Comparison of ENCODE assay signal across 8 cellular contexts in the genomic region with DNA sequence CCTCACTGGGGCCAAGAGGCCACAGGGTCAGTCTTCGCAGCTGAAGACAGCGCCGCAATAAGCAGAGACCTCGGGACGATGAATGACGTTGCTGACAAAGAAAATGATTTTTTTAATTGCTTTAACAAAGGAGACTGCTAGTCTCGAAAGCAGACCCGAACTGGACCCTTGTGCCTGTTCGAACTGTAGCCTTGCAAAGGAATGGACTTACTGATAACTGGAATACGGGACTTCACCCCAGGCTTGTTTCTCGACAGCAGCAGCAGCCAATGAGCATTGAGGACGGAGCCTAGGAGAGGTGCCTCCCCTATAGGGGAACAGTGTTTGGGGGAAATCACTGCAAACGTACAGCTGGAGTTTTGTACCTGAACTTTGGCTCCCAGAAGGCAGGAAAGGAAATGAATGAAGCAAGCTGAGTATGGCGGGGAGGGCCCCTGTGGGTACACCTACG. TPM values are rescaled to one million over a fixed set of nuclear protein-coding genes. Genes with fewer than 3 reads are reported as not detected.
DNase-seq lines count a peak whose midpoint lies in the region; ATAC-seq, FAIRE-seq and TF ChIP-seq lines count a peak whose summit lies in the region.

No MANE protein-coding gene starts in this region.

- H3K36me3 ChIP-seq in ES-I3 (ENCODE audit: insufficient read depth, low read length) (no peaks in the 10 kb centered on the region), MG63 (peaks cover 13% of the 10 kb centered on the region), bronchial epithelial cell (ENCODE audit: control insufficient read depth, insufficient read depth, low read length) (peaks cover 2% of the 10 kb centered on the region), HepG2 (replicated peaks in 1 of 2; ENCODE audit: control insufficient read depth in 1 of 2, insufficient read depth in 2 of 2, low read length in 2 of 2) (peaks cover 0 to 6% of the 10 kb centered on the region in 2 experiments; a peak in 3 of 5 replicates), suprapubic skin (no peaks in the 10 kb centered on the region)

- no peak for DNase-seq in MG63
- peak; percentile 15 for DNase-seq in bronchial epithelial cell (ENCODE audit: low read depth)
- peak; percentile 94 for DNase-seq in HepG2 (ENCODE audit: low spot score)
- DNase-seq in suprapubic skin (ENCODE audit: low spot score in 2 of 2): no peak
- DNase-seq in activated effector memory CD4-positive, alpha-beta T cell treated with Interleukin-2 at 50 U/mL for 16 hours: no peak
- DNase-seq in NK-92 treated with Interleukin-12 subunit alpha and Interleukin-12 subunit beta, amount 100 ng/mL, for 24 hours (lab: John Stamatoyannopoulos, UW): no peak

- H3K27me3 ChIP-seq in MG63: no peaks in the 10 kb centered on the region
- no peaks in the 10 kb centered on the region for H3K27me3 ChIP-seq in bronchial epithelial cell (ENCODE audit: control insufficient read depth, insufficient read depth, low read length)
- no peaks in the 10 kb centered on the region for H3K27me3 ChIP-seq in HepG2 (ENCODE audit: control insufficient read depth in 1 of 2, insufficient read depth in 2 of 2, low read length in 2 of 2)
- no peaks in the 10 kb centered on the region for H3K27me3 ChIP-seq in suprapubic skin

- BruUV-seq in HepG2 (replicated peaks; lab: Mats Ljungman, UMichigan): TSS peak; percentile 87

- FAIRE-seq in bronchial epithelial cell (lab: Jason Lieb, UNC) (no peak), HepG2 (lab: Jason Lieb, UNC) (peak; percentile 98)

- peak; percentile 95 to 98 for TF ChIP-seq POLR2A in HepG2 (IDR thresholded peaks at IDR 0.05; ENCODE audit: insufficient read depth in 1 of 2, low read depth in 2 of 2, low read length in 2 of 2)
- TF ChIP-seq POLR2A in suprapubic skin (IDR thresholded peaks at IDR 0.05): no peak

- intact Hi-C loops in HepG2 (cut with micrococcal nuclease; ENCODE audit: unreplicated experiment): loop anchor here (1.0 to 5.0 kb wide), 2 partner anchors 54 to 70 kb away; no protein-coding TSS in a partner anchor

- peak overlapping the region; percentile 73 for H3K9ac ChIP-seq in ES-I3 (ENCODE audit: low read depth, low read length)
- peak overlapping the region; percentile 88 for H3K9ac ChIP-seq in HepG2 (ENCODE audit: insufficient read depth, low read depth, low read length)

- in situ Hi-C loops in HepG2 (cut with HindIII; ENCODE audit: extremely low pct_ligation_motif_present, low pct_unique_long_range_greater_than_20kb): loop anchor here (5.0 kb wide), 1 partner anchor 55 kb away; a partner anchor contains a TSS

- peaks cover 26% of the 10 kb centered on the region for H3K79me2 ChIP-seq in HepG2 (ENCODE audit: insufficient read depth, low read length)

- H2AFZ ChIP-seq in HepG2 (ENCODE audit: low read length): no peak overlapping the region

- 0 out of 2 replicates have a peak, but pooled peaks have one; percentile 9 for TF ChIP-seq RAD21 in HepG2 (CRISPR knock-in tag; IDR thresholded peaks at IDR 0.05)

- peak overlapping the region; percentile 92 for H3K4me2 ChIP-seq in HepG2 (ENCODE audit: low read depth, low read length)

- TF ChIP-seq CTCF in bronchial epithelial cell (IDR thresholded peaks at IDR 0.05; ENCODE audit: insufficient read depth, low read length, severe bottlenecking): no peak
- no peak for TF ChIP-seq CTCF in HepG2 (CRISPR knock-in tag; IDR thresholded peaks at IDR 0.05)
- TF ChIP-seq CTCF in suprapubic skin (IDR thresholded peaks at IDR 0.05): no peak

- under 1% methylated on average over 15 of the region's 15 CpGs for WGBS in HepG2 (ENCODE audit: low lambda C conversion rate)
- 18% methylated on average over 15 of the region's 15 CpGs for WGBS in suprapubic skin

- H3K27ac ChIP-seq in HepG2 (ENCODE audit: extremely low read length, insufficient read depth, low read length): peak overlapping the region; percentile 84
- H3K27ac ChIP-seq in suprapubic skin: peak overlapping the region; percentile 93

- TF ChIP-seq EP300 in HepG2 (IDR thresholded peaks at IDR 0.05; ENCODE audit: low read depth in 2 of 2, low read length in 2 of 2): peak; percentile 49 to 66; a peak in 2 of 4 replicates
- TF ChIP-seq EP300 in HepG2 (CRISPR knock-in tag; IDR thresholded peaks at IDR 0.05; ENCODE audit: borderline replicate concordance): peak; percentile 33; the same call in 1 of the 2 replicates
- no peak for TF ChIP-seq EP300 in suprapubic skin (IDR thresholded peaks at IDR 0.05)

- H4K20me1 ChIP-seq in HepG2 (ENCODE audit: insufficient read depth, low read length): peaks cover 25% of the 10 kb centered on the region

- H3K4me1 ChIP-seq in ES-I3 (ENCODE audit: insufficient read depth, low read length): peaks cover 8% of the 10 kb centered on the region; the same call in 1 of the 2 replicates
- peaks cover 53% of the 10 kb centered on the region for H3K4me1 ChIP-seq in HepG2 (ENCODE audit: insufficient read depth, low read length)
- peaks cover 43% of the 10 kb centered on the region for H3K4me1 ChIP-seq in suprapubic skin

- CTCF ChIA-PET in HepG2 (lab: Yijun Ruan, JAX; ENCODE audit: low intra/inter-chr PET ratio, low total read pairs): interaction anchor here (1.4 kb wide), 1 partner anchor 70 kb away, joined by 3 read pairs; no protein-coding TSS in a partner anchor

- no peaks in the 10 kb centered on the region for H3K9me3 ChIP-seq in ES-I3 (ENCODE audit: control insufficient read depth, insufficient read depth, low read length)
- peaks cover 6% of the 10 kb centered on the region; the same call in 1 of the 2 replicates for H3K9me3 ChIP-seq in MG63
- no peaks in the 10 kb centered on the region for H3K9me3 ChIP-seq in HepG2 (ENCODE audit: low read length)
- no peaks in the 10 kb centered on the region for H3K9me3 ChIP-seq in suprapubic skin

- POLR2A ChIA-PET in HepG2 (lab: Yijun Ruan, JAX): interaction anchor here (0.6 to 6.2 kb wide), 36 partner anchors 18 to 1672 kb away, joined by 3 to 260 read pairs (median 5); a partner anchor contains a TSS

- H3K4me3 ChIP-seq in MG63: peak overlapping the region; percentile 62
- H3K4me3 ChIP-seq in bronchial epithelial cell (ENCODE audit: low read depth, low read length): peak overlapping the region; percentile 59
- peak overlapping the region; percentile 60 to 81 (median 65) for H3K4me3 ChIP-seq in HepG2 (replicated peaks in 1 of 3; ENCODE audit: insufficient read depth in 1 of 3, low read depth in 2 of 3, low read length in 3 of 3)
- peak overlapping the region; percentile 71 for H3K4me3 ChIP-seq in suprapubic skin

- ATAC-seq in HepG2: peak; percentile 78
- no peak for ATAC-seq in HG02588 (IDR thresholded peaks at IDR 0.05; ENCODE audit: unreplicated experiment)

RNA-seq across cellular contexts. Expression of a gene that starts 1.3 kb away (rescaled TPM):
- total RNA-seq in MG63 (2014; rRNA removed; shearing (Covaris generic); ENCODE audit: low replicate concordance): 3.6 and 5.7 TPM in 2 replicates
- 3.2 and 5.2 TPM in 2 replicates for total RNA-seq in bronchial epithelial cell
- 12.0 and 12.2 TPM in 2 replicates for total RNA-seq in HepG2 (2016; rRNA removed; fragmentation: Illumina TruSeq; extraction: Trizol)
- 13.2 and 13.9 TPM in 2 replicates for total RNA-seq in HepG2 (2016; cell fraction: cytosol; rRNA removed; fragmentation: Illumina TruSeq; extraction: Trizol; ENCODE audit: low read depth)
- 10.5 and 10.7 TPM in 2 replicates for total RNA-seq in HepG2 (2016; cell fraction: insoluble cytoplasmic fraction; rRNA removed; fragmentation: Illumina TruSeq; extraction: Trizol)
- total RNA-seq in HepG2 (2016; cell fraction: membrane; rRNA removed; fragmentation: Illumina TruSeq; extraction: Trizol): 14.0 and 18.0 TPM in 2 replicates
- 14.1 and 16.1 TPM in 2 replicates for total RNA-seq in HepG2 (2016; cell fraction: nucleus; rRNA removed; fragmentation: Illumina TruSeq; extraction: Trizol)
- polyA plus RNA-seq in HepG2 (2011; rRNA removed): 5.9 and 6.6 TPM in 2 replicates
- 5.5 and 6.6 TPM in 2 replicates for polyA plus RNA-seq in HepG2 (2011; cell fraction: cytosol; rRNA removed)
- polyA plus RNA-seq in HepG2 (2011; cell fraction: nucleus; rRNA removed): 27.0 and 32.1 TPM in 2 replicates
- 18.4 and 21.6 TPM in 2 replicates for polyA plus RNA-seq in HepG2 (2012)
- polyA plus RNA-seq in HepG2 (2016; cell fraction: cytosol; fragmentation: Illumina TruSeq; extraction: Trizol; ENCODE audit: low read depth): 2.0 and 2.2 TPM in 2 replicates
- polyA plus RNA-seq in HepG2 (2016; cell fraction: insoluble cytoplasmic fraction; fragmentation: Illumina TruSeq; extraction: Trizol; ENCODE audit: low read depth): 19.2 and 31.8 TPM in 2 replicates
- polyA plus RNA-seq in HepG2 (2016; cell fraction: membrane; fragmentation: Illumina TruSeq; extraction: Trizol; ENCODE audit: low read depth): 8.0 and 10.2 TPM in 2 replicates
- polyA plus RNA-seq in HepG2 (2016; cell fraction: nucleus; fragmentation: Illumina TruSeq; extraction: Trizol; ENCODE audit: insufficient read depth, low read depth): 44.2 and 48.9 TPM in 2 replicates
- 9.9 and 36.8 TPM in 2 replicates for polyA minus RNA-seq in HepG2 (2011; rRNA and poly(A)+ RNA removed; ENCODE audit: low replicate concordance)
- 21.1 and 21.8 TPM in 2 replicates for polyA minus RNA-seq in HepG2 (2011; cell fraction: cytosol; rRNA and poly(A)+ RNA removed)
- 21.1 and 25.4 TPM in 2 replicates for polyA minus RNA-seq in HepG2 (2011; cell fraction: nucleus; rRNA and poly(A)+ RNA removed)
- 10 to 100 TPM; 18.0 to 31.8 (median 25.8) TPM for total RNA-seq in suprapubic skin

RNA-seq across cellular contexts. Expression of a gene that starts 55.3 kb away (rescaled TPM):
- 59.2 and 81.7 TPM in 2 replicates for total RNA-seq in MG63 (2014; rRNA removed; shearing (Covaris generic); ENCODE audit: low replicate concordance)
- total RNA-seq in bronchial epithelial cell: 64.4 and 85.8 TPM in 2 replicates
- total RNA-seq in HepG2 (2016; rRNA removed; fragmentation: Illumina TruSeq; extraction: Trizol): 77.7 and 79.2 TPM in 2 replicates
- 24.5 and 25.5 TPM in 2 replicates for total RNA-seq in HepG2 (2016; cell fraction: cytosol; rRNA removed; fragmentation: Illumina TruSeq; extraction: Trizol; ENCODE audit: low read depth)
- 67.6 and 79.5 TPM in 2 replicates for total RNA-seq in HepG2 (2016; cell fraction: insoluble cytoplasmic fraction; rRNA removed; fragmentation: Illumina TruSeq; extraction: Trizol)
- total RNA-seq in HepG2 (2016; cell fraction: membrane; rRNA removed; fragmentation: Illumina TruSeq; extraction: Trizol): 64.7 and 64.9 TPM in 2 replicates
- total RNA-seq in HepG2 (2016; cell fraction: nucleus; rRNA removed; fragmentation: Illumina TruSeq; extraction: Trizol): 45.7 and 51.1 TPM in 2 replicates
- 43.3 and 50.4 TPM in 2 replicates for polyA plus RNA-seq in HepG2 (2011; rRNA removed)
- polyA plus RNA-seq in HepG2 (2011; cell fraction: cytosol; rRNA removed): 24.6 and 38.4 TPM in 2 replicates
- polyA plus RNA-seq in HepG2 (2011; cell fraction: nucleus; rRNA removed): 68.1 and 80.1 TPM in 2 replicates
- polyA plus RNA-seq in HepG2 (2012): 35.5 and 43.9 TPM in 2 replicates
- 15.6 and 19.3 TPM in 2 replicates for polyA plus RNA-seq in HepG2 (2016; cell fraction: cytosol; fragmentation: Illumina TruSeq; extraction: Trizol; ENCODE audit: low read depth)
- 70.8 and 83.3 TPM in 2 replicates for polyA plus RNA-seq in HepG2 (2016; cell fraction: insoluble cytoplasmic fraction; fragmentation: Illumina TruSeq; extraction: Trizol; ENCODE audit: low read depth)
- 38.0 and 40.1 TPM in 2 replicates for polyA plus RNA-seq in HepG2 (2016; cell fraction: membrane; fragmentation: Illumina TruSeq; extraction: Trizol; ENCODE audit: low read depth)
- polyA plus RNA-seq in HepG2 (2016; cell fraction: nucleus; fragmentation: Illumina TruSeq; extraction: Trizol; ENCODE audit: insufficient read depth, low read depth): 84.6 and 88.2 TPM in 2 replicates
- polyA minus RNA-seq in HepG2 (2011; rRNA and poly(A)+ RNA removed; ENCODE audit: low replicate concordance): 41.0 and 77.9 TPM in 2 replicates
- polyA minus RNA-seq in HepG2 (2011; cell fraction: cytosol; rRNA and poly(A)+ RNA removed): 22.8 and 27.3 TPM in 2 replicates
- 35.0 and 37.7 TPM in 2 replicates for polyA minus RNA-seq in HepG2 (2011; cell fraction: nucleus; rRNA and poly(A)+ RNA removed)
- total RNA-seq in suprapubic skin: 10 to 100 TPM; 32.4 to 45.7 (median 37.0) TPM

Comparison
In these comparisons a context has a peak if more than half of its experiments do, and no peak if none do; other contexts are left out.
1. DNase-seq: peak in bronchial epithelial cell (single experiment) and HepG2 (single experiment); none in MG63 (single experiment), suprapubic skin (0 of 2), activated effector memory CD4-positive, alpha-beta T cell treated with Interleukin-2 at 50 U/mL for 16 hours (single experiment) and NK-92 treated with Interleukin-12 subunit alpha and Interleukin-12 subunit beta, amount 100 ng/mL, for 24 hours (single experiment).
2. POLR2A ChIP-seq: peak in HepG2 (2 of 2); none in suprapubic skin (0 of 2).
3. Peak in every context shown above with its lines, with median percentiles within 50 percentile points of each other: H3K4me3 ChIP-seq.